ENCODE assay signal across 17 cellular contexts in genomic region chr18:35185771-35186170, GRCh38. TPM values are rescaled to one million over a fixed set of nuclear protein-coding genes. Genes with fewer than 3 reads are reported as not detected.
DNase-seq lines count a peak whose midpoint lies in the region; TF ChIP-seq lines count a peak whose summit lies in the region.
"Had no signal": no experiment of that assay in that cellular context is flagged by ENCODE, and none has a peak within 500 bp of the region (broad histone marks: within the 10 kb centered on the region; RNA-seq: fewer than 3 reads in every experiment).

No MANE protein-coding gene starts in this region.

- DNase-seq in GM10248 (ENCODE audit: extremely low spot score) (no peak), LNCaP clone FGC (ENCODE audit: low read depth) (peak; percentile 45), epithelial cell of proximal tubule (ENCODE audit: low read depth) (no peak), midbrain (lab: John Stamatoyannopoulos, UW) (peak; percentile 36), CD14-positive monocyte (ENCODE audit: low spot score) (no peak), DMS79 treated with DMSO at 0.1 percent for 48 hours (lab: John Stamatoyannopoulos, UW) (no peak), mesothelial cell of epicardium (ENCODE audit: low spot score in 2 of 2, unreplicated experiment in 2 of 2) (no peak)
- DNase-seq: ACHN; BE2C; CD8-positive, alpha-beta memory T cell; GM23248; MG63; NCI-H1092 treated with DMSO at 0.1 percent for 48 hours; NCI-H187; NCI-H446 treated with DMSO at 0.1 percent for 48 hours; NCI-H748 treated with DMSO at 0.1 percent for 48 hours; SHP77 treated with DMSO at 0.1 percent for 48 hours had no signal

- intact Hi-C loops in CD14-positive monocyte (cut with micrococcal nuclease), result no loop called here

- H3K27me3 Mint-ChIP-seq in CD14-positive monocyte (ENCODE audit: low read depth in 3 of 3) (peaks cover 0 to 2% (median 1%) of the 10 kb centered on the region in 3 donors), mesothelial cell of epicardium (ENCODE audit: low read depth) (no peaks in the 10 kb centered on the region)

- no peak overlapping the region for H3K4me3 Mint-ChIP-seq in CD14-positive monocyte
- no peak overlapping the region for H3K4me3 Mint-ChIP-seq in mesothelial cell of epicardium
- H3K4me3 Mint-ChIP-seq: CD8-positive, alpha-beta memory T cell had no signal

- H3K36me3 Mint-ChIP-seq in CD14-positive monocyte (no peaks in the 10 kb centered on the region), mesothelial cell of epicardium (no peaks in the 10 kb centered on the region)
- H3K36me3 Mint-ChIP-seq: CD8-positive, alpha-beta memory T cell had no signal

- no peak overlapping the region for H3K4me3 ChIP-seq in LNCaP clone FGC (ENCODE audit: low read depth, low read length)
- no peak overlapping the region for H3K4me3 ChIP-seq in epithelial cell of proximal tubule (ENCODE audit: low read depth, low read length)
- H3K4me3 ChIP-seq: GM23248, MG63 had no signal

- H3K4me1 Mint-ChIP-seq in CD14-positive monocyte (no peaks in the 10 kb centered on the region), mesothelial cell of epicardium (peaks cover 9% of the 10 kb centered on the region)
- H3K4me1 Mint-ChIP-seq: CD8-positive, alpha-beta memory T cell had no signal

- POLR2A ChIA-PET in GM10248 (lab: Yijun Ruan, JAX), result no interaction called here

- H3K9me3 Mint-ChIP-seq in CD14-positive monocyte (no peaks in the 10 kb centered on the region), mesothelial cell of epicardium (no peaks in the 10 kb centered on the region)
- H3K9me3 Mint-ChIP-seq: CD8-positive, alpha-beta memory T cell had no signal

- H3K27ac Mint-ChIP-seq in CD14-positive monocyte, result no peak overlapping the region
- H3K27ac Mint-ChIP-seq in mesothelial cell of epicardium, result no peak overlapping the region
- H3K27ac Mint-ChIP-seq: CD8-positive, alpha-beta memory T cell had no signal

- CTCF ChIA-PET in GM10248 (lab: Yijun Ruan, JAX), result interaction anchor here (0.9 to 2.0 kb wide), 4 partner anchors 11 to 160 kb away, joined by 3 to 5 read pairs (median 4); no protein-coding TSS in a partner anchor

- TF ChIP-seq CTCF in GM10248 (IDR thresholded peaks at IDR 0.05; ENCODE audit: control extremely low read depth, extremely low read depth, low read depth, missing control alignments), result peak; percentile 11
- peak; percentile 37 for TF ChIP-seq CTCF in LNCaP clone FGC (IDR thresholded peaks at IDR 0.05; ENCODE audit: control insufficient read depth, extremely low read depth, insufficient read depth)
- peak; percentile 29 for TF ChIP-seq CTCF in epithelial cell of proximal tubule (conservative IDR thresholded peaks at IDR 0.05; ENCODE audit: low read depth, low read length)
- no peak for TF ChIP-seq CTCF in CD14-positive monocyte (IDR thresholded peaks at IDR 0.05)
- no peak for TF ChIP-seq CTCF in mesothelial cell of epicardium (IDR thresholded peaks at IDR 0.05; ENCODE audit: unreplicated experiment)

RNA-seq across cellular contexts. Expression of gene ZNF397, which starts 55.1 kb away (rescaled TPM):
- total RNA-seq in epithelial cell of proximal tubule, result 5.1 and 7.0 TPM in 2 replicates
- polyA plus RNA-seq in CD14-positive monocyte, result 1 to 10 TPM; 3.6 TPM
- 40.8 to 44.2 TPM (median 43.3 TPM) in 3 replicates for total RNA-seq in mesothelial cell of epicardium

Comparison
In these comparisons a context has a peak if more than half of its experiments do, and no peak if none do; other contexts are left out.
1. DNase-seq: peak in LNCaP clone FGC (single experiment) and midbrain (single experiment); none in GM10248 (single experiment), epithelial cell of proximal tubule (single experiment), CD14-positive monocyte (single experiment), DMS79 treated with DMSO at 0.1 percent for 48 hours (single experiment) and mesothelial cell of epicardium (0 of 2).
2. CTCF ChIP-seq: peak in GM10248 (single experiment), LNCaP clone FGC (single experiment) and epithelial cell of proximal tubule (single experiment); none in CD14-positive monocyte (single experiment) and mesothelial cell of epicardium (single experiment).